In the genomic region with DNA sequence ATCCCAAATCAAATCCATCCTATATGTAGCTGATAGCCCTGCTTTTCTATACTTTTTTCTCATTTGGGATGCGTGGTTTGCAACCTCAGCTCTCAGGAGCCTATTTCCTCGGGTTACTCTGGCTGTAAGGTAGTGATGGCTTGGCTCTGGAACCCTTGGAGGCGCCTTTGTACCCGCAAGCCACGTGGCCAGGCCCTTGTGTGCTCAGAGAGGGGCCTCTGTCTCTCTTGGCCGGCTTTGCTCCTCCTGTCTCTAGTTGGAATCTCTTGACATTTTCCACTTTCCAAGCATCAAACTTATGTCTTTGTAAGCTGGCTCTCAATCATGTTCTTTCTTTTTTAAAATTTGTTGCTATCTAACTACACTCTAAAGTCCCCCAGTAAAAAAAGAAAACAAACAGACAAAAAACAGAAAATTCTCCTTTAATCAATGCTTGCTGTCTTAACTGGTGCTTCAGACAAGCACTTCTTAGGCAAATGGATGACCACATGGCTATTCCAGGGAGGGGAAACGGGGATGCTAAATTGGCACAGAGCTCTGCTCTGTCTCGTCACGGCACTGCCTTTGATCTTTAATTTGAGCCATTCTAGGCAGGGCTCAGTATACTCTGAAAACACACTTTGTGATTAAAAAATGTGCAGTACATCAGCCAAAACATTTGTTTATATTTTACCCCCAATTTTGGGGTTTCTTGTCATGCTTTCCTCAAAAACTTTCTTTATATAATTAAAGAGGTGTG, we compare ENCODE assay signal across 25 cellular contexts.
DNase-seq lines count a peak whose midpoint lies in the region; ATAC-seq and TF ChIP-seq lines count a peak whose summit lies in the region.
"Had no signal": no experiment of that assay in that cellular context is flagged by ENCODE, and none has a peak within 500 bp of the region (broad histone marks: within the 10 kb centered on the region; RNA-seq: fewer than 3 reads in every experiment).

No MANE protein-coding gene starts in this region.

- ATAC-seq in HG02763 (IDR thresholded peaks at IDR 0.05; ENCODE audit: unreplicated experiment) (no peak), HG02884 (IDR thresholded peaks at IDR 0.05; ENCODE audit: unreplicated experiment) (no peak)
- ATAC-seq: effector memory CD8-positive, alpha-beta T cell; esophagus mucosa; Panc1; stimulated activated naive CD8-positive, alpha-beta T cell treated with anti-CD3 and anti-CD28 coated beads, Interleukin-15, amount 100 ng/mL, for 72 hours had no signal

- H3K9me3 ChIP-seq in right atrium auricular region (no peaks in the 10 kb centered on the region), neural progenitor cell (ENCODE audit: low read depth) (no peaks in the 10 kb centered on the region)
- H3K9me3 ChIP-seq: adrenal gland, BLaER1 had no signal

- H3K27ac Mint-ChIP-seq in neural progenitor cell: peak overlapping the region; percentile 57
- H3K27ac Mint-ChIP-seq: activated B cell treated with CpG ODN at 0.5 μM for 24 hours; activated T-cell treated with anti-CD3 and anti-CD28 coated beads, Interleukin-2, amount 50 U/mL, for 72 hours; effector memory CD8-positive, alpha-beta T cell; stimulated activated naive CD8-positive, alpha-beta T cell treated with anti-CD3 and anti-CD28 coated beads, Interleukin-15, amount 100 ng/mL, for 72 hours had no signal

- H3F3A ChIP-seq in neural progenitor cell (ENCODE audit: low read depth): no peaks in the 10 kb centered on the region

- no peaks in the 10 kb centered on the region for H4K20me1 ChIP-seq in neural progenitor cell (ENCODE audit: low read depth)
- H4K20me1 ChIP-seq: BLaER1 had no signal

- H3K36me3 ChIP-seq in right atrium auricular region (no peaks in the 10 kb centered on the region), neural progenitor cell (no peaks in the 10 kb centered on the region)
- H3K36me3 ChIP-seq: adrenal gland, BLaER1 had no signal

- H2AFZ ChIP-seq in neural progenitor cell (replicated peaks): no peak overlapping the region

- no peak overlapping the region for H3K4me2 ChIP-seq in neural progenitor cell
- H3K4me2 ChIP-seq: BLaER1 had no signal

- no peaks in the 10 kb centered on the region for H3K27me3 Mint-ChIP-seq in neural progenitor cell (ENCODE audit: insufficient read depth, low read depth)

- peaks cover 37% of the 10 kb centered on the region for H3K4me1 Mint-ChIP-seq in neural progenitor cell
- H3K4me1 Mint-ChIP-seq: activated B cell treated with CpG ODN at 0.5 μM for 24 hours; stimulated activated naive CD8-positive, alpha-beta T cell treated with anti-CD3 and anti-CD28 coated beads, Interleukin-15, amount 100 ng/mL, for 72 hours had no signal

- peaks cover 0 to 20% of the 10 kb centered on the region in 2 donors for H3K4me1 ChIP-seq in right atrium auricular region
- H3K4me1 ChIP-seq in neural progenitor cell: peaks cover 7% of the 10 kb centered on the region
- H3K4me1 ChIP-seq: BLaER1 had no signal

- DNase-seq in right atrium auricular region (ENCODE audit: low spot score) (no peak), cardiac septum (ENCODE audit: low spot score) (no peak), fibroblast of the aortic adventitia (ENCODE audit: low read depth) (peak; percentile 22), neural progenitor cell (ENCODE audit: low spot score) (no peak), SW 1271 (lab: John Stamatoyannopoulos, UW) (no peak)
- DNase-seq: ACHN; activated B cell treated with CpG ODN at 0.5 μM for 24 hours; activated CD4-positive, alpha-beta T cell treated with anti-CD3 and anti-CD28 coated beads, Interleukin-2, amount 50 U/mL, for 1 hour; activated naive CD4-positive, alpha-beta T cell treated with Interleukin-2 at 50 U/mL for 16 hours; activated T-cell treated with anti-CD3 and anti-CD28 coated beads, Interleukin-2, amount 50 U/mL, for 72 hours; cortex of kidney; DMS153; effector memory CD8-positive, alpha-beta T cell; IMR-90; NCI-H187; NCI-H526 treated with DMSO at 0.1 percent for 48 hours; small intestine; stimulated activated naive CD8-positive, alpha-beta T cell treated with anti-CD3 and anti-CD28 coated beads, Interleukin-15, amount 100 ng/mL, for 72 hours; T-helper 1 cell had no signal

- no peaks in the 10 kb centered on the region for H3K9me3 Mint-ChIP-seq in neural progenitor cell
- H3K9me3 Mint-ChIP-seq: activated B cell treated with CpG ODN at 0.5 μM for 24 hours; activated T-cell treated with anti-CD3 and anti-CD28 coated beads, Interleukin-2, amount 50 U/mL, for 72 hours; effector memory CD8-positive, alpha-beta T cell; stimulated activated naive CD8-positive, alpha-beta T cell treated with anti-CD3 and anti-CD28 coated beads, Interleukin-15, amount 100 ng/mL, for 72 hours had no signal

- H3K4me3 ChIP-seq in right atrium auricular region (no peak overlapping the region), fibroblast of the aortic adventitia (ENCODE audit: low read depth, low read length) (no peak overlapping the region), neural progenitor cell (no peak overlapping the region)
- H3K4me3 ChIP-seq: adrenal gland, BLaER1 had no signal

- H3K27ac ChIP-seq in right atrium auricular region (peak overlapping the region; percentile 13 to 29), neural progenitor cell (no peak overlapping the region)
- H3K27ac ChIP-seq: adrenal gland, BLaER1 had no signal

- H3K79me2 ChIP-seq in neural progenitor cell (ENCODE audit: low read depth): no peaks in the 10 kb centered on the region

- no peaks in the 10 kb centered on the region for H3K27me3 ChIP-seq in right atrium auricular region
- peaks cover 14% of the 10 kb centered on the region for H3K27me3 ChIP-seq in neural progenitor cell
- H3K27me3 ChIP-seq: adrenal gland, BLaER1 had no signal

- H3K36me3 Mint-ChIP-seq in neural progenitor cell: no peaks in the 10 kb centered on the region

- intact Hi-C loops in cardiac septum (cut with DNase I): no loop called here

- H3K4me3 Mint-ChIP-seq in neural progenitor cell: no peak overlapping the region
- H3K4me3 Mint-ChIP-seq: activated B cell treated with CpG ODN at 0.5 μM for 24 hours; activated T-cell treated with anti-CD3 and anti-CD28 coated beads, Interleukin-2, amount 50 U/mL, for 72 hours; effector memory CD8-positive, alpha-beta T cell; stimulated activated naive CD8-positive, alpha-beta T cell treated with anti-CD3 and anti-CD28 coated beads, Interleukin-15, amount 100 ng/mL, for 72 hours had no signal

- no peak for TF ChIP-seq CTCF in right atrium auricular region (IDR thresholded peaks at IDR 0.05)
- no peak for TF ChIP-seq CTCF in fibroblast of the aortic adventitia (IDR thresholded peaks at IDR 0.05; ENCODE audit: insufficient read depth, low read length)
- no peak for TF ChIP-seq CTCF in neural progenitor cell (IDR thresholded peaks at IDR 0.05)

- no peak overlapping the region for H3K9ac ChIP-seq in neural progenitor cell
- H3K9ac ChIP-seq: BLaER1 had no signal
